In genomic region chr22:19066531-19067271, GRCh38 we compare ENCODE assay signal across 13 cellular contexts. TPM values are rescaled to one million over a fixed set of nuclear protein-coding genes. Genes with fewer than 3 reads are reported as not detected.
DNase-seq lines count a peak whose midpoint lies in the region; ATAC-seq, FAIRE-seq and TF ChIP-seq lines count a peak whose summit lies in the region.
"Had no signal": no experiment of that assay in that cellular context is flagged by ENCODE, and none has a peak within 500 bp of the region (broad histone marks: within the 10 kb centered on the region; RNA-seq: fewer than 3 reads in every experiment).

No MANE protein-coding gene starts in this region.

- no peaks in the 10 kb centered on the region for H3K79me2 ChIP-seq in K562 (ENCODE audit: control insufficient read depth, insufficient read depth, low read length)

- H3K27ac ChIP-seq in right atrium auricular region, result no peak overlapping the region
- H3K27ac ChIP-seq in left ventricle myocardium inferior (replicated peaks), result no peak overlapping the region
- H3K27ac ChIP-seq in K562 (ENCODE audit: extremely low read depth, low read depth, low read length), result no peak overlapping the region
- H3K27ac ChIP-seq in uterus, result peak overlapping the region; percentile 32 to 69

- no peak; the same call in 2 of the 3 replicates for ATAC-seq in K562
- no peak for ATAC-seq in activated naive CD4-positive, alpha-beta T cell treated with anti-CD3 and anti-CD28 coated beads, Interleukin-2, amount 50 U/mL, for 72 hours
- no peak for ATAC-seq in mucosa of descending colon

- H3K4me3 ChIP-seq in right atrium auricular region, result no peak overlapping the region
- H3K4me3 ChIP-seq in left ventricle myocardium inferior, result no peak overlapping the region
- no peak overlapping the region for H3K4me3 ChIP-seq in K562
- no peak overlapping the region for H3K4me3 ChIP-seq in uterus
- H3K4me3 ChIP-seq in mucosa of descending colon, result no peak overlapping the region

- intact Hi-C loops in left ventricle myocardium inferior (cut with micrococcal nuclease), result no loop called here
- intact Hi-C loops in K562 (cut with micrococcal nuclease), result no loop called here
- intact Hi-C loops in uterus (cut with DNase I; ENCODE audit: low total_unique reads), result no loop called here
- intact Hi-C loops in mucosa of descending colon (cut with DNase I, micrococcal nuclease), result no loop called here

- H3K9me3 ChIP-seq in right atrium auricular region (no peaks in the 10 kb centered on the region), left ventricle myocardium inferior (replicated peaks) (no peaks in the 10 kb centered on the region), K562 (replicated peaks; ENCODE audit: control insufficient read depth, insufficient read depth, low read depth, low read length) (no peaks in the 10 kb centered on the region), uterus (no peaks in the 10 kb centered on the region), mucosa of descending colon (no peaks in the 10 kb centered on the region)

- H3K36me3 ChIP-seq in right atrium auricular region, result peaks cover 67% of the 10 kb centered on the region
- H3K36me3 ChIP-seq in left ventricle myocardium inferior, result peaks cover 92% of the 10 kb centered on the region
- peaks cover 96% of the 10 kb centered on the region; the same call in 2 of the 3 replicates for H3K36me3 ChIP-seq in K562 (ENCODE audit: control insufficient read depth, insufficient read depth, low read length)
- H3K36me3 ChIP-seq in uterus, result no peaks in the 10 kb centered on the region
- peaks cover 8% of the 10 kb centered on the region for H3K36me3 ChIP-seq in mucosa of descending colon (ENCODE audit: low read depth)

- 96% methylated on average over 11 of the region's 11 CpGs for WGBS in K562 (ENCODE audit: insufficient coverage, low coverage, missing lambda C conversion rate)

- H3K27ac Mint-ChIP-seq in activated naive CD4-positive, alpha-beta T cell treated with anti-CD3 and anti-CD28 coated beads, Interleukin-2, amount 50 U/mL, for 72 hours, result peak overlapping the region in 1 of 2 donors; percentile 77
- H3K27ac Mint-ChIP-seq: activated CD4-positive, alpha-beta T cell treated with anti-CD3 and anti-CD28 coated beads, Interleukin-2, amount 10 ng/mL, durations not matched to agents 24 days and 14 days; activated naive CD4-positive, alpha-beta T cell treated with anti-CD3 and anti-CD28 coated beads, Interleukin-2, amount 10 ng/mL, durations not matched to agents 7 days and 5 days had no signal

- no peak for FAIRE-seq in K562 (lab: Jason Lieb, UNC)

- no peaks in the 10 kb centered on the region for H3K9me3 Mint-ChIP-seq in activated naive CD4-positive, alpha-beta T cell treated with anti-CD3 and anti-CD28 coated beads, Interleukin-2, amount 50 U/mL, for 72 hours
- H3K9me3 Mint-ChIP-seq: activated CD4-positive, alpha-beta T cell treated with anti-CD3 and anti-CD28 coated beads, Interleukin-2, amount 10 ng/mL, durations not matched to agents 24 days and 14 days; activated naive CD4-positive, alpha-beta T cell treated with anti-CD3 and anti-CD28 coated beads, Interleukin-2, amount 10 ng/mL, durations not matched to agents 7 days and 5 days; naive B cell had no signal

- peak overlapping the region in 1 of 2 experiments; percentile 8; a peak in 1 of 4 replicates for H3K9ac ChIP-seq in K562 (ENCODE audit: insufficient read depth in 1 of 2, low read depth in 2 of 2, low read length in 2 of 2)

- peaks cover 0 to 12% of the 10 kb centered on the region in 2 donors for H3K36me3 Mint-ChIP-seq in activated naive CD4-positive, alpha-beta T cell treated with anti-CD3 and anti-CD28 coated beads, Interleukin-2, amount 50 U/mL, for 72 hours

- TF ChIP-seq CTCF in right atrium auricular region (IDR thresholded peaks at IDR 0.05) (no peak), left ventricle myocardium inferior (IDR thresholded peaks at IDR 0.05; ENCODE audit: borderline replicate concordance) (no peak), K562 (IDR thresholded peaks at IDR 0.05 in 2 of 3, conservative IDR thresholded peaks at IDR 0.05 in 1 of 3; ENCODE audit: insufficient read depth in 2 of 3, low read depth in 1 of 3, low read length in 3 of 3) (no peak), uterus (IDR thresholded peaks at IDR 0.05) (no peak), mucosa of descending colon (IDR thresholded peaks at IDR 0.05) (no peak)

- BruUV-seq in K562 (replicated peaks; lab: Mats Ljungman, UMichigan), result no TSS peak

- no peak for TF ChIP-seq RAD21 in K562 (CRISPR knock-in tag; conservative IDR thresholded peaks at IDR 0.05 in 1 of 2, IDR thresholded peaks at IDR 0.05 in 1 of 2)

- H2AFZ ChIP-seq in K562 (ENCODE audit: low read depth, low read length), result no peak overlapping the region

- no peaks in the 10 kb centered on the region for H3K4me1 ChIP-seq in right atrium auricular region
- peaks cover 31% of the 10 kb centered on the region for H3K4me1 ChIP-seq in left ventricle myocardium inferior
- H3K4me1 ChIP-seq in K562 (replicated peaks in 1 of 2; ENCODE audit: control insufficient read depth in 2 of 2, insufficient read depth in 2 of 2, low read length in 2 of 2), result peaks cover 0 to 19% of the 10 kb centered on the region in 2 experiments; a peak in 1 of 5 replicates
- H3K4me1 ChIP-seq in uterus, result peaks cover 0 to 6% of the 10 kb centered on the region in 2 donors
- H3K4me1 ChIP-seq in mucosa of descending colon (ENCODE audit: low read depth), result no peaks in the 10 kb centered on the region

- POLR2A ChIA-PET in K562 (lab: Yijun Ruan, JAX), result interaction anchor here (0.6 to 3.7 kb wide), 7 partner anchors 9 to 1096 kb away, joined by 3 to 19 read pairs (median 3); no protein-coding TSS in a partner anchor

- TF ChIP-seq EP300 in K562 (IDR thresholded peaks at IDR 0.05; ENCODE audit: low read length), result no peak

- H4K20me1 ChIP-seq in K562 (replicated peaks; ENCODE audit: control insufficient read depth, insufficient read depth, low read length), result peaks cover 4% of the 10 kb centered on the region

- H3K9me1 ChIP-seq in K562 (ENCODE audit: control insufficient read depth, insufficient read depth, low read length), result peaks cover 2% of the 10 kb centered on the region

- H3K27me3 ChIP-seq in right atrium auricular region (no peaks in the 10 kb centered on the region), left ventricle myocardium inferior (ENCODE audit: low read depth) (no peaks in the 10 kb centered on the region), K562 (ENCODE audit: control insufficient read depth in 2 of 2, insufficient read depth in 2 of 2, low read length in 2 of 2) (no peaks in the 10 kb centered on the region), uterus (no peaks in the 10 kb centered on the region)

- TF ChIP-seq POLR2A in K562 (conservative IDR thresholded peaks at IDR 0.05) (no peak), uterus (IDR thresholded peaks at IDR 0.05) (no peak)

- no peak overlapping the region for H3K4me2 ChIP-seq in K562 (ENCODE audit: insufficient read depth, low read length)

- CTCF ChIA-PET in K562 (lab: Yijun Ruan, JAX; ENCODE audit: low intra/inter-chr PET ratio), result no interaction called here

- DNase-seq in right atrium auricular region (ENCODE audit: low spot score) (peak; percentile 40), left ventricle myocardium inferior (no peak), K562 (ENCODE audit: extremely low read depth in 1 of 4, low spot score in 3 of 4) (no peak), islet precursor cell (peak; percentile 29), uterus (peak; percentile 46 to 59), mucosa of descending colon (no peak)
- DNase-seq in activated naive CD4-positive, alpha-beta T cell treated with anti-CD3 and anti-CD28 coated beads, Interleukin-2, amount 50 U/mL, for 72 hours (ENCODE audit: low spot score in 2 of 2), result no peak
- no peak for DNase-seq in activated effector memory CD4-positive, alpha-beta T cell treated with Interleukin-2 at 50 U/mL for 16 hours
- DNase-seq: activated CD4-positive, alpha-beta T cell treated with anti-CD3 and anti-CD28 coated beads, Interleukin-2, amount 10 ng/mL, durations not matched to agents 24 days and 14 days; activated naive CD4-positive, alpha-beta T cell treated with anti-CD3 and anti-CD28 coated beads, Interleukin-2, amount 10 ng/mL, durations not matched to agents 7 days and 5 days; AML-193; naive B cell; trophoblast cell had no signal

- in situ Hi-C loops in K562 (cut with MboI), result no loop called here

TF ChIP-seq in K562, 482 proteins besides CTCF, POLR2A, EP300 and RAD21 (continues in another document):
- peak; percentile 60; the same call in 1 of the 2 replicates for TF ChIP-seq ZC3H4 (CRISPR knock-in tag; IDR thresholded peaks at IDR 0.05; ENCODE audit: borderline replicate concordance)
- 0 out of 2 replicates have a peak, but pooled peaks have one; percentile 69 for TF ChIP-seq TAF15 (IDR thresholded peaks at IDR 0.05; ENCODE audit: low read depth, low read length)
- no peak for TF ChIP-seq JUN (IDR thresholded peaks at IDR 0.05; ENCODE audit: borderline replicate concordance, low read depth, low read length)
- TF ChIP-seq JUN (CRISPR knock-in tag; IDR thresholded peaks at IDR 0.05; ENCODE audit: borderline replicate concordance), result peak; percentile 62; the same call in 1 of the 2 replicates
- no peak for TF ChIP-seq FOXJ2 (tag; IDR thresholded peaks at IDR 0.05)
- TF ChIP-seq ZNF146 (CRISPR knock-in tag; IDR thresholded peaks at IDR 0.05; ENCODE audit: unreplicated experiment), result no peak

RNA-seq across cellular contexts. Expression of gene DGCR2, which starts 55.5 kb away (rescaled TPM):
- total RNA-seq in right atrium auricular region (10 to 100 TPM; 32.8 to 48.1 TPM), left ventricle myocardium inferior (33.0 TPM), K562 (2014; rRNA removed) (62.9 and 79.7 TPM in 2 replicates), K562 (2014; rRNA removed; fragmentation: Illumina TruSeq; extraction: Trizol) (25.0 and 31.7 TPM in 2 replicates), K562 (2015; rRNA removed; fragmentation: Illumina TruSeq; extraction: Trizol) (52.2 and 56.7 TPM in 2 replicates), K562 (2021) (101 and 103 TPM in 2 replicates), uterus (10 to 100 TPM; 18.2 to 88.9 (median 47.6) TPM), mucosa of descending colon (100 to 1,000 TPM in 1 of 3 donors, 10 to 100 TPM in 2; 68.4 to 100 (median 79.8) TPM)
- total RNA-seq in K562 (2011; cell fraction: chromatin; rRNA removed; ENCODE audit: low replicate concordance), result 104 and 237 TPM in 2 replicates
- 233 and 250 TPM in 2 replicates for total RNA-seq in K562 (2011; cell fraction: nucleolus; rRNA removed)
- 163 and 192 TPM in 2 replicates for total RNA-seq in K562 (2011; cell fraction: nucleoplasm; rRNA removed)
- polyA plus RNA-seq in K562 (2011; rRNA removed) (45.6 and 65.3 TPM in 2 replicates), K562 (2014; fragmentation: Illumina TruSeq; extraction: Trizol) (56.7 and 59.7 TPM in 2 replicates), K562 (2014; fragmentation: Nextera tagmentation; extraction: Ambion mirVana) (under 1 TPM; 0.69 to 0.70 TPM), K562 (2014; rRNA removed) (54.1 and 56.4 TPM in 2 replicates)
- polyA plus RNA-seq in K562 (2011; cell fraction: cytosol; rRNA removed), result 87.9 and 92.8 TPM in 2 replicates
- 96.5 and 99.6 TPM in 2 replicates for polyA plus RNA-seq in K562 (2011; cell fraction: nucleus; rRNA removed)
- 68.2 and 87.4 TPM in 2 replicates for polyA plus RNA-seq in K562 (2012)
- polyA minus RNA-seq in K562 (2011; rRNA and poly(A)+ RNA removed), result 59.4 and 60.5 TPM in 2 replicates
- 76.8 and 101 TPM in 2 replicates for polyA minus RNA-seq in K562 (2011; cell fraction: cytosol; rRNA and poly(A)+ RNA removed)
- polyA minus RNA-seq in K562 (2011; cell fraction: nucleus; rRNA and poly(A)+ RNA removed), result 59.6 and 106 TPM in 2 replicates
- 10 to 100 TPM in 1 of 2 donors, 1 to 10 TPM in 1; 9.5 to 23.6 TPM for total RNA-seq in activated naive CD4-positive, alpha-beta T cell treated with anti-CD3 and anti-CD28 coated beads, Interleukin-2, amount 50 U/mL, for 72 hours

Comparison
In these comparisons a context has a peak if more than half of its experiments do, and no peak if none do; other contexts are left out.
1. DNase-seq: peak in right atrium auricular region (single experiment), islet precursor cell (single experiment) and uterus (2 of 2); none in left ventricle myocardium inferior (single experiment), K562 (0 of 4), activated naive CD4-positive, alpha-beta T cell treated with anti-CD3 and anti-CD28 coated beads, Interleukin-2, amount 50 U/mL, for 72 hours (0 of 2), mucosa of descending colon (0 of 3) and activated effector memory CD4-positive, alpha-beta T cell treated with Interleukin-2 at 50 U/mL for 16 hours (single experiment).
2. H3K27ac ChIP-seq: peak in uterus (2 of 2); none in right atrium auricular region (0 of 2), left ventricle myocardium inferior (single experiment) and K562 (single experiment).